ENCODE assay signal across 1 cellular context in the genomic region with DNA sequence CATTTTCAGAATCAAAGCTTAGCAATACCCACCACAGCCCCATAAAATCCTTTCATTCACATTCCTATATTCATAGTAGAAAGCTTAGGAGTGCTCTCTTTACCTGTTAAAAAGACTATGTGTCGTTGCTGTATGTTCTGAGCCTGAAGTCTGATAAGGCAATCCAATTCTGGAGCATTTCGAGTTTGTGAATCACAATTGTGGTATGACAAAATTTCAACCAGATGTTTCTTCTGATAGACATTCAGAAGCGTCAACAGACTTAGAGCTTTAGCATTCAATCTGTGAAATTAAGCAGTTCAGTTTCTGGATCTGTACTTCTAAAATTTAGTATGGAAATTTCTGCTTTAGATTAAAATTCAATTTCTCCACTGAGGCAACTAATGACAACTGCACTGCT.
TF ChIP-seq lines count a peak whose summit lies in the region.

No MANE protein-coding gene starts in this region.

TF ChIP-seq in IMR-90, 13 proteins besides CTCF, POLR2A, EP300 and RAD21:
- TF ChIP-seq, protein P1, sequence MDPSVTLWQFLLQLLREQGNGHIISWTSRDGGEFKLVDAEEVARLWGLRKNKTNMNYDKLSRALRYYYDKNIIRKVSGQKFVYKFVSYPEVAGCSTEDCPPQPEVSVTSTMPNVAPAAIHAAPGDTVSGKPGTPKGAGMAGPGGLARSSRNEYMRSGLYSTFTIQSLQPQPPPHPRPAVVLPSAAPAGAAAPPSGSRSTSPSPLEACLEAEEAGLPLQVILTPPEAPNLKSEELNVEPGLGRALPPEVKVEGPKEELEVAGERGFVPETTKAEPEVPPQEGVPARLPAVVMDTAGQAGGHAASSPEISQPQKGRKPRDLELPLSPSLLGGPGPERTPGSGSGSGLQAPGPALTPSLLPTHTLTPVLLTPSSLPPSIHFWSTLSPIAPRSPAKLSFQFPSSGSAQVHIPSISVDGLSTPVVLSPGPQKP (IDR thresholded peaks at IDR 0.05; ENCODE audit: borderline replicate concordance, low read depth, low read length): no peak
- TF ChIP-seq CEBPB (IDR thresholded peaks at IDR 0.05; ENCODE audit: low read depth, low read length): no peak
- TF ChIP-seq SMC3 (IDR thresholded peaks at IDR 0.05; ENCODE audit: low read depth, low read length): no peak
- no peak for TF ChIP-seq MAFK (IDR thresholded peaks at IDR 0.05; ENCODE audit: low read depth, low read length)
- TF ChIP-seq BHLHE40 (IDR thresholded peaks at IDR 0.05; ENCODE audit: low read depth, low read length): no peak
- no peak for TF ChIP-seq MXI1 (IDR thresholded peaks at IDR 0.05; ENCODE audit: borderline replicate concordance, low read depth, low read length)
- TF ChIP-seq CHD1 (IDR thresholded peaks at IDR 0.05; ENCODE audit: low read depth, low read length): no peak
- no peak for TF ChIP-seq RCOR1 (IDR thresholded peaks at IDR 0.05; ENCODE audit: insufficient replicate concordance, low read length)
- TF ChIP-seq MAZ (IDR thresholded peaks at IDR 0.05; ENCODE audit: borderline replicate concordance, low read depth, low read length): no peak
- no peak for TF ChIP-seq NFE2L2 (IDR thresholded peaks at IDR 0.05; ENCODE audit: low read depth, low read length)
- no peak for TF ChIP-seq USF2 (IDR thresholded peaks at IDR 0.05; ENCODE audit: low read depth, low read length)
- TF ChIP-seq RFX5 (IDR thresholded peaks at IDR 0.05; ENCODE audit: low read depth, low read length): no peak
- TF ChIP-seq FOS (IDR thresholded peaks at IDR 0.05; ENCODE audit: low read depth, low read length): no peak
TF ChIP-seq in IMR-90: peak in this region for 0.
